8 cellular contexts compared by ENCODE assay signal in genomic region chr5:126339215-126339805, GRCh38.
DNase-seq lines count a peak whose midpoint lies in the region; ATAC-seq, FAIRE-seq and TF ChIP-seq lines count a peak whose summit lies in the region.

No MANE protein-coding gene starts in this region.

- peak; percentile 96 for FAIRE-seq in TTC549 (lab: Jason Lieb, UNC)

- TF ChIP-seq POLR2A in NB4 (IDR thresholded peaks at IDR 0.05; ENCODE audit: extremely low read depth, insufficient read length), result no peak

- peak overlapping the region; percentile 7 for H3K27ac Mint-ChIP-seq in mesothelial cell of epicardium

- peaks cover 30% of the 10 kb centered on the region for H3K4me1 Mint-ChIP-seq in mesothelial cell of epicardium

- TF ChIP-seq CTCF in NB4 (IDR thresholded peaks at IDR 0.05; ENCODE audit: low read depth, low read length) (peak; percentile 57), mesothelial cell of epicardium (IDR thresholded peaks at IDR 0.05; ENCODE audit: unreplicated experiment) (peak; percentile 92)

- H3K4me3 ChIP-seq in NB4 (ENCODE audit: low read depth, low read length), result no peak overlapping the region

- H3K9me3 Mint-ChIP-seq in mesothelial cell of epicardium, result no peaks in the 10 kb centered on the region

- H3K36me3 Mint-ChIP-seq in mesothelial cell of epicardium, result no peaks in the 10 kb centered on the region

- peaks cover 4% of the 10 kb centered on the region for H3K27me3 Mint-ChIP-seq in mesothelial cell of epicardium (ENCODE audit: low read depth)

- peak; percentile 66 for ATAC-seq in GM21447 (IDR thresholded peaks at IDR 0.05; ENCODE audit: unreplicated experiment)

- peak overlapping the region; percentile 15 for H3K4me3 Mint-ChIP-seq in mesothelial cell of epicardium

- DNase-seq in DMS 273 (lab: John Stamatoyannopoulos, UW; ENCODE audit: unreplicated experiment) (peak; percentile 81), DMS 273 treated with DMSO at 0.1 percent for 48 hours (lab: John Stamatoyannopoulos, UW) (no peak), NB4 (ENCODE audit: low read depth) (peak; percentile 67), mesothelial cell of epicardium (ENCODE audit: low spot score in 2 of 2, unreplicated experiment in 2 of 2) (no peak), ureter (ENCODE audit: low spot score) (peak; percentile 54)
- DNase-seq in effector CD8-positive, alpha-beta T cell (lab: John Stamatoyannopoulos, UW), result peak; percentile 26

Comparison
In these comparisons a context has a peak if more than half of its experiments do, and no peak if none do; other contexts are left out.
1. DNase-seq: peak in DMS 273 (single experiment), NB4 (single experiment), effector CD8-positive, alpha-beta T cell (single experiment) and ureter (single experiment); none in DMS 273 treated with DMSO at 0.1 percent for 48 hours (single experiment) and mesothelial cell of epicardium (0 of 2).